ENCODE assay signal across 1 cellular context in the genomic region with DNA sequence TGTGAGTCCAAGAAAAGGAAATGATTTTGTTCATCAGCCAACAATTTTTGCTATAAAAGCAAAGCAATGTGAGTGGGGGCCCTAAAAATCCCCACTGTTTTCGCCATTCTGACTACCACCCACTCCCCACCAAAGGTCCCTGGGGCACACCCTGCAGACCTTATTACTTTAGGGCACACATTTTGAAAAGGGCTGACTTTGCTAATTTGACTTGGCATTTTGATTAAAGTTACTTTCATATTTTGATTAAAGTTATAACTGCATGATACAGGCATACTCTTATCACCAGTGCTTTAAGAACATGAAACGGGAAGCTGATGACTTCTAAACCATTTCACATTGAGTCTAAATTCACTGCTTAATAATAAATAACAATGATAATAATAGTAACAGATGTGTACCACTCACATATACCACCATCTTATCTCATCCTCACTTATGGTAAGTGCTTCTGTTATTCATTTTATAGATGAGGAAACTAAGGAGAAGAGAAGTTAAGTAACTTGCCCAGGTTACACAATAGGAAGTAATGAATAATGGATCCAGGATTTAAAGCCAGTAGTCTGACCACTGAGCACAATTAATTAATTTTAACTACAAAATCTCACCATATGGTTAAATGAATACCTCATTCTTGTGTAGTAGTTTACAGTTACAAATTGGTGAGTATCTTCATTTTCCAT.
TF ChIP-seq lines count a peak whose summit lies in the region.

No MANE protein-coding gene starts in this region.

TF ChIP-seq in K562, 482 proteins besides CTCF, POLR2A, EP300 and RAD21:
- TF ChIP-seq MAFF (IDR thresholded peaks at IDR 0.05; ENCODE audit: low read length) (peak; percentile 55), MAFG (tag; conservative IDR thresholded peaks at IDR 0.05) (peak; percentile 46), EHMT2 (IDR thresholded peaks at IDR 0.05) (no peak), C11orf30 (IDR thresholded peaks at IDR 0.05; ENCODE audit: low read depth) (peak; percentile 56; the same call in 1 of the 2 replicates), TRIM28 (IDR thresholded peaks at IDR 0.05) (no peak), MAFK (IDR thresholded peaks at IDR 0.05; ENCODE audit: low read length) (peak; percentile 59), CEBPB (tag; IDR thresholded peaks at IDR 0.05) (0 out of 2 replicates have a peak, but pooled peaks have one; percentile 26), ZNF316 (IDR thresholded peaks at IDR 0.05) (peak; percentile 70), CBFA2T2 (conservative IDR thresholded peaks at IDR 0.05) (no peak)
- TF ChIP-seq, protein P1, sequence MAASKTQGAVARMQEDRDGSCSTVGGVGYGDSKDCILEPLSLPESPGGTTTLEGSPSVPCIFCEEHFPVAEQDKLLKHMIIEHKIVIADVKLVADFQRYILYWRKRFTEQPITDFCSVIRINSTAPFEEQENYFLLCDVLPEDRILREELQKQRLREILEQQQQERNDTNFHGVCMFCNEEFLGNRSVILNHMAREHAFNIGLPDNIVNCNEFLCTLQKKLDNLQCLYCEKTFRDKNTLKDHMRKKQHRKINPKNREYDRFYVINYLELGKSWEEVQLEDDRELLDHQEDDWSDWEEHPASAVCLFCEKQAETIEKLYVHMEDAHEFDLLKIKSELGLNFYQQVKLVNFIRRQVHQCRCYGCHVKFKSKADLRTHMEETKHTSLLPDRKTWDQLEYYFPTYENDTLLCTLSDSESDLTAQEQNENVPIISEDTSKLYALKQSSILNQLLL (CRISPR knock-in tag; IDR thresholded peaks at IDR 0.05; ENCODE audit: borderline replicate concordance), result no peak
- TF ChIP-seq, protein P2, sequence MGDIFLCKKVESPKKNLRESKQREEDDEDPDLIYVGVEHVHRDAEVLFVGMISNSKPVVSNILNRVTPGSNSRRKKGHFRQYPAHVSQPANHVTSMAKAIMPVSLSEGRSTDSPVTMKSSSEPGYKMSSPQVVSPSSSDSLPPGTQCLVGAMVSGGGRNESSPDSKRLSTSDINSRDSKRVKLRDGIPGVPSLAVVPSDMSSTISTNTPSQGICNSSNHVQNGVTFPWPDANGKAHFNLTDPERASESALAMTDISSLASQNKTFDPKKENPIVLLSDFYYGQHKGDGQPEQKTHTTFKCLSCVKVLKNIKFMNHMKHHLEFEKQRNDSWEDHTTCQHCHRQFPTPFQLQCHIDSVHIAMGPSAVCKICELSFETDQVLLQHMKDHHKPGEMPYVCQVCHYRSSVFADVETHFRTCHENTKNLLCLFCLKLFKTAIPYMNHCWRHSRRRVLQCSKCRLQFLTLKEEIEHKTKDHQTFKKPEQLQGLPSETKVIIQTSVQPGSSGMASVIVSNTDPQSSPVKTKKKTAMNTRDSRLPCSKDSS (IDR thresholded peaks at IDR 0.05; ENCODE audit: low read depth, partially characterized antibody), result no peak
